Comparison of ENCODE assay signal across 19 cellular contexts in the genomic region with DNA sequence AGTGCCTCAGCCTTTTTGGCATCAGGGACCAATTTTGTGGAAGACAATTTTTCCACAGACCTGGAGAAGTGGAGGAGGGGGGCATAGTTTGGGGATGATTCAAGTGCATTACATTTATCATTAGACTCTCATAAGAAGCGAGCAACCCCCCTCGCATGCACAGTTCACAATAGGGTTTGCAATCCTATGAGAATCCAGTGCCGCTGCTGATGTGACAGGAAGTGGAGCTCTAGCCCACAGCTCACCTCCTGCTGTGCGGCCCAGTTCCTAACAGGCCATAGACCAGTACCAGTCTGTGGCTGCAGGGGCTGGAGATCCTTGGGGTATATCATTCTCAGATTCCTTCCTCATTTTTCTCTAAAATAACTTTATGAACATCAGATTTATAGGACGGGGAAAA. TPM values are rescaled to one million over a fixed set of nuclear protein-coding genes. Genes with fewer than 3 reads are reported as not detected.
DNase-seq lines count a peak whose midpoint lies in the region; ATAC-seq, FAIRE-seq and TF ChIP-seq lines count a peak whose summit lies in the region.
"Had no signal": no experiment of that assay in that cellular context is flagged by ENCODE, and none has a peak within 500 bp of the region (broad histone marks: within the 10 kb centered on the region; RNA-seq: fewer than 3 reads in every experiment).

No MANE protein-coding gene starts in this region.

- H3K27ac Mint-ChIP-seq in stimulated activated naive CD8-positive, alpha-beta T cell treated with anti-CD3 and anti-CD28 coated beads, Interleukin-15, Interleukin-2, amounts not matched to agents 100 ng/mL and 50 ng/mL, for 24 hours: peak overlapping the region; percentile 40
- H3K27ac Mint-ChIP-seq in stimulated activated naive CD8-positive, alpha-beta T cell treated with anti-CD3 and anti-CD28 coated beads, Interleukin-15, amount 100 ng/mL, for 72 hours: no peak overlapping the region
- no peak overlapping the region for H3K27ac Mint-ChIP-seq in endodermal cell
- H3K27ac Mint-ChIP-seq: CD4-positive, CD25-positive, alpha-beta regulatory T cell; T-helper 1 cell treated with Interleukin-12 subunit alpha and Interleukin-12 subunit beta and Interleukin-4 antibody, amounts not matched to agents 30 μg/mL and 1 μg/mL, for 36 hours had no signal

- no peaks in the 10 kb centered on the region for H3K27me3 Mint-ChIP-seq in stimulated activated naive CD8-positive, alpha-beta T cell treated with anti-CD3 and anti-CD28 coated beads, Interleukin-15, Interleukin-2, amounts not matched to agents 100 ng/mL and 50 ng/mL, for 24 hours
- no peaks in the 10 kb centered on the region for H3K27me3 Mint-ChIP-seq in stimulated activated naive CD8-positive, alpha-beta T cell treated with anti-CD3 and anti-CD28 coated beads, Interleukin-15, amount 100 ng/mL, for 72 hours
- no peaks in the 10 kb centered on the region for H3K27me3 Mint-ChIP-seq in endodermal cell (ENCODE audit: insufficient read depth)
- H3K27me3 Mint-ChIP-seq: CD4-positive, CD25-positive, alpha-beta regulatory T cell had no signal

- no peaks in the 10 kb centered on the region for H3K9me3 Mint-ChIP-seq in stimulated activated naive CD8-positive, alpha-beta T cell treated with anti-CD3 and anti-CD28 coated beads, Interleukin-15, Interleukin-2, amounts not matched to agents 100 ng/mL and 50 ng/mL, for 24 hours
- no peaks in the 10 kb centered on the region for H3K9me3 Mint-ChIP-seq in stimulated activated naive CD8-positive, alpha-beta T cell treated with anti-CD3 and anti-CD28 coated beads, Interleukin-15, amount 100 ng/mL, for 72 hours
- no peaks in the 10 kb centered on the region for H3K9me3 Mint-ChIP-seq in endodermal cell
- H3K9me3 Mint-ChIP-seq: CD4-positive, CD25-positive, alpha-beta regulatory T cell; T-helper 1 cell treated with Interleukin-12 subunit alpha and Interleukin-12 subunit beta and Interleukin-4 antibody, amounts not matched to agents 30 μg/mL and 1 μg/mL, for 36 hours had no signal

- H3K9me3 ChIP-seq in endodermal cell (ENCODE audit: control insufficient read depth, low read length): no peaks in the 10 kb centered on the region

- H3K4me1 ChIP-seq in endodermal cell (ENCODE audit: control insufficient read depth, insufficient read depth, low read length): no peaks in the 10 kb centered on the region
- H3K4me1 ChIP-seq: parathyroid adenoma had no signal

- FAIRE-seq in RCC 7860 (lab: Jason Lieb, UNC) (peak; percentile 85), urothelium cell line (lab: Jason Lieb, UNC) (no peak)

- H3K4me1 Mint-ChIP-seq in stimulated activated naive CD8-positive, alpha-beta T cell treated with anti-CD3 and anti-CD28 coated beads, Interleukin-15, Interleukin-2, amounts not matched to agents 100 ng/mL and 50 ng/mL, for 24 hours (ENCODE audit: low read depth): peaks cover 13% of the 10 kb centered on the region
- H3K4me1 Mint-ChIP-seq in stimulated activated naive CD8-positive, alpha-beta T cell treated with anti-CD3 and anti-CD28 coated beads, Interleukin-15, amount 100 ng/mL, for 72 hours: peaks cover 3% of the 10 kb centered on the region
- H3K4me1 Mint-ChIP-seq in endodermal cell: peaks cover 21% of the 10 kb centered on the region

- no peak for DNase-seq in stimulated activated naive CD8-positive, alpha-beta T cell treated with anti-CD3 and anti-CD28 coated beads, Interleukin-15, amount 100 ng/mL, for 72 hours
- DNase-seq in RCC 7860 (ENCODE audit: low spot score) (peak; percentile 85), endodermal cell (peak; percentile 60), urothelium cell line (ENCODE audit: low spot score) (peak; percentile 12), NCI-H1092 treated with DMSO at 0.1 percent for 48 hours (lab: John Stamatoyannopoulos, UW) (no peak), NCI-H510A (lab: John Stamatoyannopoulos, UW) (no peak)
- DNase-seq: ACHN; activated CD4-positive, CD25-positive, alpha-beta regulatory T cell treated with anti-CD3 and anti-CD28 coated beads, Interleukin-2, amount 50 U/mL, for 72 hours; activated effector memory CD4-positive, alpha-beta T cell treated with Interleukin-2 at 50 U/mL for 16 hours; CD4-positive, CD25-positive, alpha-beta regulatory T cell; Kasumi-1; NCI-H146; NCI-H2227 treated with DMSO at 0.1 percent for 48 hours; NK-92 treated with Interleukin-12 subunit alpha and Interleukin-12 subunit beta, amount 100 ng/mL, for 24 hours; stimulated activated CD4-positive, alpha-beta T cell treated with anti-CD3 and anti-CD28 coated beads, Interleukin-2, amount 100 ng/mL, for 48 hours had no signal

- WGBS in endodermal cell (ENCODE audit: insufficient coverage in 1 of 2, insufficient read length in 1 of 2), 2 experiments: 90 to 93% methylated on average over 5 of the region's 5 CpGs

- no peaks in the 10 kb centered on the region for H3K27me3 ChIP-seq in endodermal cell (ENCODE audit: control insufficient read depth, insufficient read depth, low read length, poor library complexity, severe bottlenecking)

- H3K36me3 ChIP-seq in endodermal cell (ENCODE audit: control insufficient read depth, insufficient read depth, low read length): peaks cover 66% of the 10 kb centered on the region

- H3K4me3 Mint-ChIP-seq in stimulated activated naive CD8-positive, alpha-beta T cell treated with anti-CD3 and anti-CD28 coated beads, Interleukin-15, Interleukin-2, amounts not matched to agents 100 ng/mL and 50 ng/mL, for 24 hours: no peak overlapping the region
- H3K4me3 Mint-ChIP-seq in stimulated activated naive CD8-positive, alpha-beta T cell treated with anti-CD3 and anti-CD28 coated beads, Interleukin-15, amount 100 ng/mL, for 72 hours: no peak overlapping the region
- no peak overlapping the region for H3K4me3 Mint-ChIP-seq in endodermal cell
- H3K4me3 Mint-ChIP-seq: CD4-positive, CD25-positive, alpha-beta regulatory T cell; T-helper 1 cell treated with Interleukin-12 subunit alpha and Interleukin-12 subunit beta and Interleukin-4 antibody, amounts not matched to agents 30 μg/mL and 1 μg/mL, for 36 hours had no signal

- ATAC-seq in stimulated activated naive CD8-positive, alpha-beta T cell treated with anti-CD3 and anti-CD28 coated beads, Interleukin-15, amount 100 ng/mL, for 72 hours: no peak
- no peak for ATAC-seq in GM19463 (IDR thresholded peaks at IDR 0.05; ENCODE audit: unreplicated experiment)

- H3K9ac ChIP-seq in endodermal cell (ENCODE audit: extremely low read depth, low read length, poor library complexity, severe bottlenecking): no peak overlapping the region
- H3K9ac ChIP-seq: parathyroid adenoma had no signal

- H3K36me3 Mint-ChIP-seq in stimulated activated naive CD8-positive, alpha-beta T cell treated with anti-CD3 and anti-CD28 coated beads, Interleukin-15, Interleukin-2, amounts not matched to agents 100 ng/mL and 50 ng/mL, for 24 hours (ENCODE audit: low read depth): peaks cover 58% of the 10 kb centered on the region
- H3K36me3 Mint-ChIP-seq in endodermal cell (ENCODE audit: low read depth): peaks cover 41% of the 10 kb centered on the region

- H3K4me3 ChIP-seq in endodermal cell (ENCODE audit: low read length): no peak overlapping the region

- no peak overlapping the region for H3K27ac ChIP-seq in endodermal cell (ENCODE audit: low read depth, low read length)
- H3K27ac ChIP-seq: parathyroid adenoma had no signal

- TF ChIP-seq CTCF in endodermal cell (conservative IDR thresholded peaks at IDR 0.05): no peak

RNA-seq across cellular contexts. Expression of a gene that starts 50.8 kb away (rescaled TPM):
- total RNA-seq in endodermal cell: 10 to 100 TPM; 55.4 to 68.0 TPM
- polyA plus RNA-seq in endodermal cell (2013, experiment 1 of 2): 47.6 TPM
- polyA plus RNA-seq in endodermal cell (2013, experiment 2 of 2): 44.3 TPM

Comparison
In these comparisons a context has a peak if more than half of its experiments do, and no peak if none do; other contexts are left out.
1. DNase-seq: peak in RCC 7860 (single experiment), endodermal cell (single experiment) and urothelium cell line (single experiment); none in stimulated activated naive CD8-positive, alpha-beta T cell treated with anti-CD3 and anti-CD28 coated beads, Interleukin-15, amount 100 ng/mL, for 72 hours (0 of 2), NCI-H1092 treated with DMSO at 0.1 percent for 48 hours (single experiment) and NCI-H510A (single experiment).